Comparison of ENCODE assay signal across 8 cellular contexts in the genomic region with DNA sequence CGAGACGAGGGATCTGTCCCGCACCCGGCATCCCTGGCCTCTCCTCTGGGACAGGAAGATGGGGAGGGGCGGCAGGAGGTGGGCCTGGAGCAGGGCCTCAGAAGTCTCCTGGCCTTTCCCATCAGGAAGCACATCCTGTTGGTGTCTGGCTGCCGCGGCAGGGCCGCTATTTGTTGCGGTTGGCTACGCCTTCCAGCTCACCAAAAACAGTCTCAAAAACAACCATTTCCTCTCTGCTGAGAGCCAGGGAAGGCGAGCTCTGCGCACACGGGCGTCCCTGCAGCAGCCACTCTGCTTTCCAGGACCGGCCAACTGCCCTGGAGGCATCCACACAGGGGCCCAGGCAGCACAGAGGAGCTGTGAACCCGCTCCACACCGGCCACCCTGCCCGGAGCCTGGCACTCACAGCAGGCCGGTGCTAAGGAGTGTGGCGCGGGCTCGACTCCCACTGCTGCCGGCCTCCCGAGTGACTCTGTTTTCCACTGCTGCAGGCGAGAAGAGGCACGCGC. TPM values are rescaled to one million over a fixed set of nuclear protein-coding genes. Genes with fewer than 3 reads are reported as not detected.
DNase-seq lines count a peak whose midpoint lies in the region; ATAC-seq, FAIRE-seq and TF ChIP-seq lines count a peak whose summit lies in the region.

A gene (plus strand): TSS at position 224 of the 509 bp plus-strand sequence. CDS start 610 bp downstream, outside the sequence.

- WGBS in small intestine, 3 donors: 38 to 86% (median 59%) methylated on average over 18 to 27 of the region's 27 CpGs

- H3K27me3 ChIP-seq in small intestine (ENCODE audit: control insufficient read depth in 2 of 2, insufficient read depth in 2 of 2, low read length in 2 of 2): no peaks in the 10 kb centered on the region

- H3K27ac ChIP-seq in small intestine (ENCODE audit: low read depth in 1 of 2, low read length in 1 of 2): peak within 1 kb of the TSS; percentile 66 to 88

- no peaks in the 10 kb centered on the region for H3K4me1 ChIP-seq in small intestine (ENCODE audit: control insufficient read depth in 2 of 2, insufficient read depth in 1 of 2, low read depth in 1 of 2, low read length in 1 of 2)

- FAIRE-seq in small intestine (lab: Jason Lieb, UNC): no peak

- ATAC-seq in left cardiac atrium: peak; percentile 48 to 69
- ATAC-seq in HG02852 (IDR thresholded peaks at IDR 0.05; ENCODE audit: unreplicated experiment): no peak

- DNase-seq in GM19238 (ENCODE audit: insufficient read length, low spot score) (peak; percentile 43), left cardiac atrium (peak; percentile 88), small intestine (peak; percentile 28), GM13977 (ENCODE audit: low spot score) (no peak), NCI-H345 (lab: John Stamatoyannopoulos, UW) (no peak), DMS153 treated with DMSO at 0.1 percent for 48 hours (lab: John Stamatoyannopoulos, UW; ENCODE audit: unreplicated experiment) (no peak)
- peak; percentile 72 for DNase-seq in activated effector memory CD4-positive, alpha-beta T cell treated with anti-CD3 and anti-CD28 coated beads, Interleukin-2, amount 50 U/mL, for 16 hours

- intact Hi-C loops in left cardiac atrium (cut with DNase I): loop anchor here in 1 of 2 donors (5.0 kb wide), 1 partner anchor 41 kb away; a partner anchor contains a TSS

- no peak for TF ChIP-seq CTCF in GM13977 (IDR thresholded peaks at IDR 0.05; ENCODE audit: extremely low read depth, insufficient read depth, missing control alignments)

- in situ Hi-C loops in GM13977 (cut with MboI; ENCODE audit: low pct_unique_long_range_greater_than_20kb, low sequenced_read_pairs, unreplicated experiment): no loop called here

- no peaks in the 10 kb centered on the region for H3K9me3 ChIP-seq in small intestine (ENCODE audit: control insufficient read depth, low read depth)

- H3K4me3 ChIP-seq in small intestine (ENCODE audit: low read depth in 1 of 2, low read length in 2 of 2): peak within 1 kb of the TSS; percentile 54 to 59

- no peaks in the 10 kb centered on the region for H3K36me3 ChIP-seq in small intestine (ENCODE audit: control insufficient read depth in 2 of 2, insufficient read depth in 2 of 2, low read length in 2 of 2)

RNA-seq across cellular contexts. Expression of the gene that starts here (rescaled TPM):
- 10 to 100 TPM; 26.7 to 29.4 TPM for total RNA-seq in left cardiac atrium
- 10 to 100 TPM in 1 of 3 donors, 1 to 10 TPM in 2; 1.6 to 23.8 (median 7.8) TPM for polyA plus RNA-seq in small intestine

Comparison
In these comparisons a context has a peak if more than half of its experiments do, and no peak if none do; other contexts are left out.
1. DNase-seq: peak in GM19238 (single experiment), activated effector memory CD4-positive, alpha-beta T cell treated with anti-CD3 and anti-CD28 coated beads, Interleukin-2, amount 50 U/mL, for 16 hours (single experiment), left cardiac atrium (single experiment) and small intestine (single experiment); none in GM13977 (single experiment), NCI-H345 (single experiment) and DMS153 treated with DMSO at 0.1 percent for 48 hours (single experiment).